ENCODE assay signal across 1 cellular context in genomic region chr19:47112664-47113445, GRCh38.
TF ChIP-seq lines count a peak whose summit lies in the region.

No MANE protein-coding gene starts in this region.

TF ChIP-seq in HEK293, 187 proteins besides CTCF, POLR2A, EP300 and RAD21 (continued from another document and continues in another):
- TF ChIP-seq, protein P1, sequence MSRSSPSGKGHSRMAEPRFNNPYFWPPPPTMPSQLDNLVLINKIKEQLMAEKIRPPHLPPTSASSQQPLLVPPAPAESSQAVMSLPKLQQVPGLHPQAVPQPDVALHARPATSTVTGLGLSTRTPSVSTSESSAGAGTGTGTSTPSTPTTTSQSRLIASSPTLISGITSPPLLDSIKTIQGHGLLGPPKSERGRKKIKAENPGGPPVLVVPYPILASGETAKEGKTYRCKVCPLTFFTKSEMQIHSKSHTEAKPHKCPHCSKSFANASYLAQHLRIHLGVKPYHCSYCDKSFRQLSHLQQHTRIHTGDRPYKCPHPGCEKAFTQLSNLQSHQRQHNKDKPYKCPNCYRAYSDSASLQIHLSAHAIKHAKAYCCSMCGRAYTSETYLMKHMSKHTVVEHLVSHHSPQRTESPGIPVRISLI (tag by site-specific recombination; IDR thresholded peaks at IDR 0.05): no peak
- no peak for TF ChIP-seq ZNF791 (tag by site-specific recombination; IDR thresholded peaks at IDR 0.05)
- TF ChIP-seq ZNF138 (tag by site-specific recombination; IDR thresholded peaks at IDR 0.05; ENCODE audit: borderline replicate concordance): 0 out of 2 replicates have a peak, but pooled peaks have one; percentile 59
- peak; percentile 64 for TF ChIP-seq KLF17 (tag by site-specific recombination; IDR thresholded peaks at IDR 0.05)
- TF ChIP-seq ZBTB6 (tag by site-specific recombination; IDR thresholded peaks at IDR 0.05): 0 out of 2 replicates have a peak, but pooled peaks have one; percentile 4
- TF ChIP-seq ZNF560 (tag by site-specific recombination; IDR thresholded peaks at IDR 0.05; ENCODE audit: borderline replicate concordance): no peak
- TF ChIP-seq ZNF830 (tag by site-specific recombination; IDR thresholded peaks at IDR 0.05; ENCODE audit: low read depth): no peak
- TF ChIP-seq ZNF549 (tag by site-specific recombination; IDR thresholded peaks at IDR 0.05): no peak
- TF ChIP-seq ZNF433 (tag by site-specific recombination; IDR thresholded peaks at IDR 0.05; ENCODE audit: low read depth): no peak
- TF ChIP-seq ZNF561 (tag by site-specific recombination; IDR thresholded peaks at IDR 0.05; ENCODE audit: borderline replicate concordance): peak; percentile 94
- TF ChIP-seq ZBTB7A (tag by site-specific recombination; IDR thresholded peaks at IDR 0.05; ENCODE audit: low read depth): peak; percentile 61; the same call in 1 of the 2 replicates
- TF ChIP-seq REPIN1 (tag by site-specific recombination; IDR thresholded peaks at IDR 0.05; ENCODE audit: low read depth): no peak
- TF ChIP-seq ZNF121 (tag by site-specific recombination; IDR thresholded peaks at IDR 0.05): peak; percentile 55; the same call in 1 of the 2 replicates
- TF ChIP-seq, protein P2, sequence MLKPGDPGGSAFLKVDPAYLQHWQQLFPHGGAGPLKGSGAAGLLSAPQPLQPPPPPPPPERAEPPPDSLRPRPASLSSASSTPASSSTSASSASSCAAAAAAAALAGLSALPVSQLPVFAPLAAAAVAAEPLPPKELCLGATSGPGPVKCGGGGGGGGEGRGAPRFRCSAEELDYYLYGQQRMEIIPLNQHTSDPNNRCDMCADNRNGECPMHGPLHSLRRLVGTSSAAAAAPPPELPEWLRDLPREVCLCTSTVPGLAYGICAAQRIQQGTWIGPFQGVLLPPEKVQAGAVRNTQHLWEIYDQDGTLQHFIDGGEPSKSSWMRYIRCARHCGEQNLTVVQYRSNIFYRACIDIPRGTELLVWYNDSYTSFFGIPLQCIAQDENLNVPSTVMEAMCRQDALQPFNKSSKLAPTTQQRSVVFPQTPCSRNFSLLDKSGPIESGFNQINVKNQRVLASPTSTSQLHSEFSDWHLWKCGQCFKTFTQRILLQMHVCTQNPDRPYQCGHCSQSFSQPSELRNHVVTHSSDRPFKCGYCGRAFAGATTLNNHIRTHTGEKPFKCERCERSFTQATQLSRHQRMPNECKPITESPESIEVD (tag by site-specific recombination; IDR thresholded peaks at IDR 0.05): no peak
- no peak for TF ChIP-seq ZBTB44 (tag by site-specific recombination; IDR thresholded peaks at IDR 0.05)
- 0 out of 2 replicates have a peak, but pooled peaks have one; percentile 56 for TF ChIP-seq ZNF777 (tag by site-specific recombination; IDR thresholded peaks at IDR 0.05; ENCODE audit: borderline replicate concordance)
- TF ChIP-seq ZNF596 (tag by site-specific recombination; IDR thresholded peaks at IDR 0.05): no peak; the same call in 1 of the 2 replicates
- TF ChIP-seq ZBTB26 (tag by site-specific recombination; optimal IDR thresholded peaks at IDR 0.05): peak; percentile 58
- TF ChIP-seq ZNF132 (tag by site-specific recombination; IDR thresholded peaks at IDR 0.05; ENCODE audit: borderline replicate concordance): no peak
- no peak for TF ChIP-seq ZNF266 (tag by site-specific recombination; IDR thresholded peaks at IDR 0.05; ENCODE audit: low read depth)
- TF ChIP-seq ZNF548 (tag by site-specific recombination; IDR thresholded peaks at IDR 0.05): no peak
- TF ChIP-seq ZIC2 (tag by site-specific recombination; IDR thresholded peaks at IDR 0.05): peak; percentile 49
- TF ChIP-seq GLI4 (tag by site-specific recombination; IDR thresholded peaks at IDR 0.05): peak; percentile 88; the same call in 1 of the 2 replicates
- TF ChIP-seq, protein P3, sequence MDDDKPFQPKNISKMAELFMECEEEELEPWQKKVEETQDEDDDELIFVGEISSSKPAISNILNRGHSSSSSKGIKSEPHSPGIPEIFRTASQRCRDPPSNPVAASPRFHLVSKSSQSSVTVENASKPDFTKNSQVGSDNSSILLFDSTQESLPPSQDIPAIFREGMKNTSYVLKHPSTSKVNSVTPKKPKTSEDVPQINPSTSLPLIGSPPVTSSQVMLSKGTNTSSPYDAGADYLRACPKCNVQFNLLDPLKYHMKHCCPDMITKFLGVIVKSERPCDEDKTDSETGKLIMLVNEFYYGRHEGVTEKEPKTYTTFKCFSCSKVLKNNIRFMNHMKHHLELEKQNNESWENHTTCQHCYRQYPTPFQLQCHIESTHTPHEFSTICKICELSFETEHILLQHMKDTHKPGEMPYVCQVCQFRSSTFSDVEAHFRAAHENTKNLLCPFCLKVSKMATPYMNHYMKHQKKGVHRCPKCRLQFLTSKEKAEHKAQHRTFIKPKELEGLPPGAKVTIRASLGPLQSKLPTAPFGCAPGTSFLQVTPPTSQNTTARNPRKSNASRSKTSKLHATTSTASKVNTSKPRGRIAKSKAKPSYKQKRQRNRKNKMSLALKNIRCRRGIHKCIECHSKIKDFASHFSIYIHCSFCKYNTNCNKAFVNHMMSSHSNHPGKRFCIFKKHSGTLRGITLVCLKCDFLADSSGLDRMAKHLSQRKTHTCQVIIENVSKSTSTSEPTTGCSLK (tag by site-specific recombination; IDR thresholded peaks at IDR 0.05): no peak
- TF ChIP-seq, protein P4, sequence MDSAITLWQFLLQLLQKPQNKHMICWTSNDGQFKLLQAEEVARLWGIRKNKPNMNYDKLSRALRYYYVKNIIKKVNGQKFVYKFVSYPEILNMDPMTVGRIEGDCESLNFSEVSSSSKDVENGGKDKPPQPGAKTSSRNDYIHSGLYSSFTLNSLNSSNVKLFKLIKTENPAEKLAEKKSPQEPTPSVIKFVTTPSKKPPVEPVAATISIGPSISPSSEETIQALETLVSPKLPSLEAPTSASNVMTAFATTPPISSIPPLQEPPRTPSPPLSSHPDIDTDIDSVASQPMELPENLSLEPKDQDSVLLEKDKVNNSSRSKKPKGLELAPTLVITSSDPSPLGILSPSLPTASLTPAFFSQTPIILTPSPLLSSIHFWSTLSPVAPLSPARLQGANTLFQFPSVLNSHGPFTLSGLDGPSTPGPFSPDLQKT (IDR thresholded peaks at IDR 0.05; ENCODE audit: borderline replicate concordance, low read depth, low read length): no peak
- no peak for TF ChIP-seq ZNF558 (tag by site-specific recombination; IDR thresholded peaks at IDR 0.05)
- TF ChIP-seq ZNF19 (tag by site-specific recombination; IDR thresholded peaks at IDR 0.05; ENCODE audit: low read depth): no peak
- no peak for TF ChIP-seq OSR2 (tag by site-specific recombination; IDR thresholded peaks at IDR 0.05)
- peak; percentile 94 for TF ChIP-seq ZNF785 (tag by site-specific recombination; IDR thresholded peaks at IDR 0.05)
- TF ChIP-seq, protein P5, sequence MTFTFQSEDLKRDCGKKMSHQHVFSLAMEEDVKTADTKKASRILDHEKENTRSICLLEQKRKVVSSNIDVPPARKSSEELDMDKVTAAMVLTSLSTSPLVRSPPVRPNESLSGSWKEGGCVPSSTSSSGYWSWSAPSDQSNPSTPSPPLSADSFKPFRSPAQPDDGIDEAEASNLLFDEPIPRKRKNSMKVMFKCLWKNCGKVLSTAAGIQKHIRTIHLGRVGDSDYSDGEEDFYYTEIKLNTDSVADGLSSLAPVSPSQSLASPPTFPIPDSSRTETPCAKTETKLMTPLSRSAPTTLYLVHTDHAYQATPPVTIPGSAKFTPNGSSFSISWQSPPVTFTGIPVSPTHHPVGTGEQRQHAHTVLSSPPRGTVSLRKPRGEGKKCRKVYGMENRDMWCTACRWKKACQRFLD (tag by site-specific recombination; IDR thresholded peaks at IDR 0.05): no peak
- TF ChIP-seq INSM2 (tag by site-specific recombination; IDR thresholded peaks at IDR 0.05): 0 out of 2 replicates have a peak, but pooled peaks have one; percentile 43
- TF ChIP-seq, protein P6, sequence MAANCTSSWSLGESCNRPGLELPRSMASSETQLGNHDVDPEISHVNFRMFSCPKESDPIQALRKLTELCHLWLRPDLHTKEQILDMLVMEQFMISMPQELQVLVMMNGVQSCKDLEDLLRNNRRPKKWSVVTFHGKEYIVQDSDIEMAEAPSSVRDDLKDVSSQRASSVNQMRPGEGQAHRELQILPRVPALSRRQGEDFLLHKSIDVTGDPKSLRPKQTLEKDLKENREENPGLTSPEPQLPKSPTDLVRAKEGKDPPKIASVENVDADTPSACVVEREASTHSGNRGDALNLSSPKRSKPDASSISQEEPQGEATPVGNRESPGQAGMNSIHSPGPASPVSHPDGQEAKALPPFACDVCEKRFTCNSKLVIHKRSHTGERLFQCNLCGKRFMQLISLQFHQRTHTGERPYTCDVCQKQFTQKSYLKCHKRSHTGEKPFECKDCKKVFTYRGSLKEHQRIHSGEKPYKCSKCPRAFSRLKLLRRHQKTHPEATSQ (tag by site-specific recombination; IDR thresholded peaks at IDR 0.05): no peak
- no peak for TF ChIP-seq PBX3 (CRISPR knock-in tag; IDR thresholded peaks at IDR 0.05)
- no peak for TF ChIP-seq ZNF530 (tag by site-specific recombination; IDR thresholded peaks at IDR 0.05; ENCODE audit: low read depth)
- peak; percentile 72; the same call in 1 of the 2 replicates for TF ChIP-seq ZNF2 (tag by site-specific recombination; IDR thresholded peaks at IDR 0.05)
- TF ChIP-seq ZNF10 (tag by site-specific recombination; IDR thresholded peaks at IDR 0.05): peak; percentile 63; the same call in 1 of the 2 replicates
- no peak for TF ChIP-seq ZNF426 (tag by site-specific recombination; IDR thresholded peaks at IDR 0.05)
- no peak for TF ChIP-seq ZNF529 (tag by site-specific recombination; IDR thresholded peaks at IDR 0.05; ENCODE audit: insufficient replicate concordance)
- no peak for TF ChIP-seq ZNF776 (tag by site-specific recombination; IDR thresholded peaks at IDR 0.05; ENCODE audit: borderline replicate concordance)
- no peak for TF ChIP-seq ZNF140 (tag by site-specific recombination; IDR thresholded peaks at IDR 0.05)
